In genomic region chr10:128026620-128027281, GRCh38 we compare ENCODE assay signal across 17 cellular contexts.
DNase-seq lines count a peak whose midpoint lies in the region; ATAC-seq, FAIRE-seq and TF ChIP-seq lines count a peak whose summit lies in the region.
"Had no signal": no experiment of that assay in that cellular context is flagged by ENCODE, and none has a peak within 500 bp of the region (broad histone marks: within the 10 kb centered on the region; RNA-seq: fewer than 3 reads in every experiment).

No MANE protein-coding gene starts in this region.

- intact Hi-C loops in activated CD4-positive, alpha-beta T cell treated with anti-CD3 and anti-CD28 coated beads for 36 hours (cut with DNase I, micrococcal nuclease), result no loop called here
- intact Hi-C loops in endothelial cell of umbilical vein (cut with micrococcal nuclease) (no loop called here), uterus (cut with DNase I; ENCODE audit: low total_unique reads) (no loop called here)

- FAIRE-seq in endothelial cell of umbilical vein (lab: Jason Lieb, UNC), result no peak

- H3K9me3 Mint-ChIP-seq in activated CD4-positive, alpha-beta T cell treated with anti-CD3 and anti-CD28 coated beads for 36 hours (ENCODE audit: low read depth), result no peaks in the 10 kb centered on the region
- H3K9me3 Mint-ChIP-seq in activated CD4-positive, alpha-beta T cell treated with anti-CD3 and anti-CD28 coated beads, Interleukin-2, amount 10 ng/mL, durations not matched to agents 7 days and 5 days, result no peaks in the 10 kb centered on the region
- H3K9me3 Mint-ChIP-seq: CD4-positive, alpha-beta T cell; IgD-negative memory B cell had no signal

- H3K9me3 ChIP-seq in BLaER1 treated with 17β-estradiol and CSF1 and Interleukin-3, amounts not matched to agents 10 nM and 100 nM (replicated peaks in 1 of 11), result no peaks in the 10 kb centered on the region
- H3K9me3 ChIP-seq in SJCRH30 (replicated peaks) (peaks cover 4% of the 10 kb centered on the region; the same call in 1 of the 2 replicates), endothelial cell of umbilical vein (replicated peaks; ENCODE audit: control insufficient read depth, insufficient read depth, low read length) (no peaks in the 10 kb centered on the region), uterus (no peaks in the 10 kb centered on the region)
- H3K9me3 ChIP-seq: left lung had no signal

- H3K4me1 Mint-ChIP-seq in activated CD4-positive, alpha-beta T cell treated with anti-CD3 and anti-CD28 coated beads for 36 hours, result peaks cover 20% of the 10 kb centered on the region
- peaks cover 7% of the 10 kb centered on the region for H3K4me1 Mint-ChIP-seq in activated CD4-positive, alpha-beta T cell treated with anti-CD3 and anti-CD28 coated beads, Interleukin-2, amount 10 ng/mL, durations not matched to agents 7 days and 5 days
- H3K4me1 Mint-ChIP-seq: IgD-negative memory B cell had no signal

- DNase-seq in activated CD4-positive, alpha-beta T cell treated with anti-CD3 and anti-CD28 coated beads for 36 hours, result peak; percentile 65
- DNase-seq in activated CD4-positive, alpha-beta T cell treated with anti-CD3 and anti-CD28 coated beads for 48 hours, result no peak
- DNase-seq in SJCRH30 (peak; percentile 69 to 78), endothelial cell of umbilical vein (ENCODE audit: low read depth, low spot score) (peak; percentile 54), uterus (no peak), NCI-H187 (lab: John Stamatoyannopoulos, UW) (no peak)
- DNase-seq in activated CD4-positive, alpha-beta T cell treated with anti-CD3 and anti-CD28 coated beads, Interleukin-2, amount 10 ng/mL, durations not matched to agents 7 days and 5 days, result no peak
- DNase-seq: CD4-positive, alpha-beta T cell; EL; foreskin fibroblast; HFFc6; NCI-H2171 treated with DMSO at 0.1 percent for 48 hours; NCI-H82 had no signal

- H3K79me2 ChIP-seq in endothelial cell of umbilical vein (ENCODE audit: control insufficient read depth, insufficient read depth, low read length), result peaks cover 86% of the 10 kb centered on the region

- no peak overlapping the region for H3K4me3 ChIP-seq in BLaER1 treated with 17β-estradiol and CSF1 and Interleukin-3, amounts not matched to agents 10 nM and 100 nM
- no peak overlapping the region for H3K4me3 ChIP-seq in SJCRH30
- H3K4me3 ChIP-seq in endothelial cell of umbilical vein (replicated peaks in 1 of 3; ENCODE audit: insufficient read depth in 1 of 3, low read depth in 1 of 3, low read length in 3 of 3), result no peak overlapping the region
- no peak overlapping the region for H3K4me3 ChIP-seq in uterus
- H3K4me3 ChIP-seq: left lung had no signal

- no TSS peak for BruUV-seq in endothelial cell of umbilical vein (replicated peaks; lab: Mats Ljungman, UMichigan)

- peak overlapping the region; percentile 47 for H3K27ac Mint-ChIP-seq in activated CD4-positive, alpha-beta T cell treated with anti-CD3 and anti-CD28 coated beads for 36 hours
- H3K27ac Mint-ChIP-seq in activated CD4-positive, alpha-beta T cell treated with anti-CD3 and anti-CD28 coated beads, Interleukin-2, amount 10 ng/mL, durations not matched to agents 7 days and 5 days, result no peak overlapping the region
- H3K27ac Mint-ChIP-seq: CD4-positive, alpha-beta T cell; HFFc6; IgD-negative memory B cell had no signal

- TF ChIP-seq CTCF in endothelial cell of umbilical vein (IDR thresholded peaks at IDR 0.05; ENCODE audit: extremely low read depth in 1 of 2, insufficient read depth in 1 of 2, low read depth in 1 of 2, low read length in 2 of 2) (no peak), uterus (IDR thresholded peaks at IDR 0.05) (no peak)

- H2AFZ ChIP-seq in endothelial cell of umbilical vein (ENCODE audit: low read depth, low read length), result no peak overlapping the region

- no peak overlapping the region for H3K4me3 Mint-ChIP-seq in activated CD4-positive, alpha-beta T cell treated with anti-CD3 and anti-CD28 coated beads for 36 hours
- H3K4me3 Mint-ChIP-seq in activated CD4-positive, alpha-beta T cell treated with anti-CD3 and anti-CD28 coated beads, Interleukin-2, amount 10 ng/mL, durations not matched to agents 7 days and 5 days, result no peak overlapping the region
- H3K4me3 Mint-ChIP-seq: CD4-positive, alpha-beta T cell; HFFc6; IgD-negative memory B cell had no signal

- POLR2A ChIA-PET in activated CD4-positive, alpha-beta T cell treated with anti-CD3 and anti-CD28 coated beads for 36 hours (lab: Charles Lee), result no interaction called here
- POLR2A ChIA-PET in endothelial cell of umbilical vein (lab: Charles Lee), result no interaction called here
- POLR2A ChIA-PET in activated CD4-positive, alpha-beta T cell treated with anti-CD3 and anti-CD28 coated beads, Interleukin-2, amount 10 ng/mL, durations not matched to agents 7 days and 5 days (lab: Charles Lee), result no interaction called here

- H3K27me3 ChIP-seq in BLaER1 treated with 17β-estradiol and CSF1 and Interleukin-3, amounts not matched to agents 10 nM and 100 nM, result no peaks in the 10 kb centered on the region
- H3K27me3 ChIP-seq in SJCRH30, result no peaks in the 10 kb centered on the region
- no peaks in the 10 kb centered on the region for H3K27me3 ChIP-seq in endothelial cell of umbilical vein (ENCODE audit: control insufficient read depth in 2 of 2, insufficient read depth in 2 of 2, low read length in 2 of 2)
- H3K27me3 ChIP-seq in uterus, result no peaks in the 10 kb centered on the region
- H3K27me3 ChIP-seq: left lung had no signal

- dilution Hi-C loops in endothelial cell of umbilical vein (cut with MboI; ENCODE audit: extremely low pct_ligation_motif_present, low sequenced_read_pairs), result no loop called here

- H4K20me1 ChIP-seq in BLaER1 treated with 17β-estradiol and CSF1 and Interleukin-3, amounts not matched to agents 10 nM and 100 nM, result peaks cover 0 to 11% (median 0%) of the 10 kb centered on the region in 11 experiments; a peak in 2 of 22 replicates
- no peaks in the 10 kb centered on the region for H4K20me1 ChIP-seq in endothelial cell of umbilical vein (replicated peaks; ENCODE audit: control insufficient read depth, extremely low read depth, insufficient read depth, low read length)

- CTCF ChIA-PET in activated CD4-positive, alpha-beta T cell treated with anti-CD3 and anti-CD28 coated beads for 36 hours (lab: Charles Lee), result interaction anchor here (0.6 to 2.1 kb wide), 7 partner anchors 8 to 246 kb away, joined by 3 to 10 read pairs (median 4); no protein-coding TSS in a partner anchor
- CTCF ChIA-PET in endothelial cell of umbilical vein (lab: Charles Lee), result interaction anchor here (1.3 to 2.2 kb wide), 3 partner anchors 9 to 120 kb away, joined by 7 to 13 read pairs (median 11); partner anchors contain the start of gene PTPRE
- CTCF ChIA-PET in activated CD4-positive, alpha-beta T cell treated with anti-CD3 and anti-CD28 coated beads, Interleukin-2, amount 10 ng/mL, durations not matched to agents 7 days and 5 days (lab: Charles Lee), result interaction anchor here (0.6 to 3.6 kb wide), 6 partner anchors 9 to 44 kb away, joined by 3 to 25 read pairs (median 4); no protein-coding TSS in a partner anchor

- 0 out of 22 replicates have a peak, but pooled peaks cover 0 to 4% (median 0%) of the 10 kb centered on the region in 11 experiments for H3K36me3 ChIP-seq in BLaER1 treated with 17β-estradiol and CSF1 and Interleukin-3, amounts not matched to agents 10 nM and 100 nM
- no peaks in the 10 kb centered on the region for H3K36me3 ChIP-seq in SJCRH30
- H3K36me3 ChIP-seq in endothelial cell of umbilical vein (ENCODE audit: control insufficient read depth in 2 of 2, extremely low read depth in 1 of 2, insufficient read depth in 2 of 2, low read length in 2 of 2), result peaks cover 4 to 34% of the 10 kb centered on the region in 2 experiments
- no peaks in the 10 kb centered on the region for H3K36me3 ChIP-seq in uterus

- TF ChIP-seq POLR2A in endothelial cell of umbilical vein (IDR thresholded peaks at IDR 0.05; ENCODE audit: low read depth, low read length) (no peak), uterus (IDR thresholded peaks at IDR 0.05) (no peak)

- peak overlapping the region in 5 of 11 experiments; percentile 31 to 75 (median 72); a peak in 10 of 22 replicates for H3K9ac ChIP-seq in BLaER1 treated with 17β-estradiol and CSF1 and Interleukin-3, amounts not matched to agents 10 nM and 100 nM
- no peak overlapping the region for H3K9ac ChIP-seq in endothelial cell of umbilical vein (replicated peaks; ENCODE audit: extremely low read depth, insufficient read depth, low read length)

- peaks cover 67 to 96% (median 93%) of the 10 kb centered on the region in 10 experiments for H3K4me1 ChIP-seq in BLaER1 treated with 17β-estradiol and CSF1 and Interleukin-3, amounts not matched to agents 10 nM and 100 nM
- H3K4me1 ChIP-seq in SJCRH30 (peaks cover 35% of the 10 kb centered on the region), endothelial cell of umbilical vein (ENCODE audit: control insufficient read depth, extremely low read depth, insufficient read depth, low read length) (no peaks in the 10 kb centered on the region), uterus (no peaks in the 10 kb centered on the region)

- peak; percentile 85 for ATAC-seq in activated CD4-positive, alpha-beta T cell treated with anti-CD3 and anti-CD28 coated beads for 36 hours
- ATAC-seq: left lung had no signal

- peak overlapping the region in 5 of 11 experiments; percentile 15 to 82 (median 81); a peak in 9 of 22 replicates for H3K27ac ChIP-seq in BLaER1 treated with 17β-estradiol and CSF1 and Interleukin-3, amounts not matched to agents 10 nM and 100 nM
- H3K27ac ChIP-seq in SJCRH30 (peak overlapping the region; percentile 40), endothelial cell of umbilical vein (ENCODE audit: insufficient read depth, low read depth, low read length) (peak overlapping the region; percentile 10), uterus (no peak overlapping the region)
- H3K27ac ChIP-seq: left lung, RWPE1 had no signal

- H3K27me3 Mint-ChIP-seq in activated CD4-positive, alpha-beta T cell treated with anti-CD3 and anti-CD28 coated beads for 36 hours, result no peaks in the 10 kb centered on the region
- H3K27me3 Mint-ChIP-seq in activated CD4-positive, alpha-beta T cell treated with anti-CD3 and anti-CD28 coated beads, Interleukin-2, amount 10 ng/mL, durations not matched to agents 7 days and 5 days, result no peaks in the 10 kb centered on the region
- H3K27me3 Mint-ChIP-seq: CD4-positive, alpha-beta T cell had no signal

- H3K9me1 ChIP-seq in endothelial cell of umbilical vein (replicated peaks; ENCODE audit: control insufficient read depth, extremely low read depth, insufficient read depth, low read length), result no peaks in the 10 kb centered on the region

- H3K4me2 ChIP-seq in BLaER1 treated with 17β-estradiol and CSF1 and Interleukin-3, amounts not matched to agents 10 nM and 100 nM, result peak overlapping the region; percentile 55 to 97 (median 93); a peak in 21 of 22 replicates
- H3K4me2 ChIP-seq in endothelial cell of umbilical vein (ENCODE audit: insufficient read depth, low read length), result no peak overlapping the region

- no peaks in the 10 kb centered on the region for H3K36me3 Mint-ChIP-seq in activated CD4-positive, alpha-beta T cell treated with anti-CD3 and anti-CD28 coated beads for 36 hours (ENCODE audit: low read depth)
- H3K36me3 Mint-ChIP-seq in activated CD4-positive, alpha-beta T cell treated with anti-CD3 and anti-CD28 coated beads, Interleukin-2, amount 10 ng/mL, durations not matched to agents 7 days and 5 days (ENCODE audit: low read depth), result no peaks in the 10 kb centered on the region

TF ChIP-seq in endothelial cell of umbilical vein, 7 proteins besides CTCF, POLR2A, EP300 and RAD21 (continues in another document):
- no peak for TF ChIP-seq MYC (IDR thresholded peaks at IDR 0.05; ENCODE audit: low read depth, low read length)

Comparison
In these comparisons a context has a peak if more than half of its experiments do, and no peak if none do; other contexts are left out.
1. DNase-seq: peak in activated CD4-positive, alpha-beta T cell treated with anti-CD3 and anti-CD28 coated beads for 36 hours (single experiment), SJCRH30 (2 of 2) and endothelial cell of umbilical vein (single experiment); none in activated CD4-positive, alpha-beta T cell treated with anti-CD3 and anti-CD28 coated beads for 48 hours (single experiment), uterus (0 of 2), activated CD4-positive, alpha-beta T cell treated with anti-CD3 and anti-CD28 coated beads, Interleukin-2, amount 10 ng/mL, durations not matched to agents 7 days and 5 days (single experiment) and NCI-H187 (0 of 2).
2. H3K27ac ChIP-seq: peak in SJCRH30 (single experiment) and endothelial cell of umbilical vein (single experiment); none in uterus (0 of 2).